Comparison of ENCODE assay signal across 13 cellular contexts in genomic region chr6:30888472-30889137, GRCh38. TPM values are rescaled to one million over a fixed set of nuclear protein-coding genes. Genes with fewer than 3 reads are reported as not detected.
DNase-seq lines count a peak whose midpoint lies in the region; ATAC-seq and TF ChIP-seq lines count a peak whose summit lies in the region.
"Had no signal": no experiment of that assay in that cellular context is flagged by ENCODE, and none has a peak within 500 bp of the region (broad histone marks: within the 10 kb centered on the region; RNA-seq: fewer than 3 reads in every experiment).

No MANE protein-coding gene starts in this region.

- H3K4me1 Mint-ChIP-seq in HFFc6 (ENCODE audit: low read depth): peaks cover 49% of the 10 kb centered on the region

- H3K36me3 ChIP-seq in A673 (ENCODE audit: insufficient read depth, low read length, poor library complexity, severe bottlenecking): peaks cover 13% of the 10 kb centered on the region

- TF ChIP-seq CTCF in A673 (conservative IDR thresholded peaks at IDR 0.05; ENCODE audit: low read depth, low read length): no peak
- TF ChIP-seq CTCF in HFFc6 (IDR thresholded peaks at IDR 0.05): no peak
- no peak for TF ChIP-seq CTCF in omental fat pad (IDR thresholded peaks at IDR 0.05)

- no peaks in the 10 kb centered on the region; the same call in none of the 2 replicates for H3K36me3 Mint-ChIP-seq in HFFc6 (ENCODE audit: low read depth)

- H3K9me3 Mint-ChIP-seq in HFFc6: no peaks in the 10 kb centered on the region

- H3K4me1 ChIP-seq in A673 (ENCODE audit: insufficient read depth, low read length, poor library complexity, severe bottlenecking): peaks cover 44% of the 10 kb centered on the region

- no TSS peak for BruUV-seq in A673 (replicated peaks; lab: Mats Ljungman, UMichigan)

- POLR2A ChIA-PET in A673 (lab: Charles Lee; ENCODE audit: low non-redundant PET): interaction anchor here (0.5 kb wide), 1 partner anchor 49 kb away, joined by 4 read pairs; no protein-coding TSS in a partner anchor

- H3K4me3 ChIP-seq in A673 (ENCODE audit: low read depth, low read length, poor library complexity, severe bottlenecking): no peak overlapping the region
- H3K4me3 ChIP-seq: lower lobe of right lung had no signal

- DNase-seq in A673 (ENCODE audit: low spot score): peak; percentile 52
- peak; percentile 56 for DNase-seq in HFFc6
- DNase-seq in dermis blood vessel endothelial cell: peak; percentile 36
- DNase-seq in midbrain (lab: John Stamatoyannopoulos, UW): peak; percentile 42
- no peak for DNase-seq in RKO (ENCODE audit: low spot score)
- DNase-seq in NOMO-1 treated with dmso at 0.1 percent for 144 hours (lab: John Stamatoyannopoulos, UW; ENCODE audit: unreplicated experiment): no peak
- DNase-seq in NAMALWA (ENCODE audit: low spot score): no peak
- DNase-seq in omental fat pad (ENCODE audit: low spot score): no peak
- DNase-seq: activated gamma-delta T cell; lower lobe of right lung; MV-4-11; NK-92 treated with Interleukin-12 subunit alpha and Interleukin-12 subunit beta, amount 100 ng/mL, for 24 hours; stimulated activated naive CD8-positive, alpha-beta T cell treated with anti-CD3 and anti-CD28 coated beads, Interleukin-15, Interleukin-2, amounts not matched to agents 100 U/mL and 50 U/mL, for 24 hours had no signal

- CTCF ChIA-PET in A673 (lab: Charles Lee): no interaction called here

- peak overlapping the region; percentile 68 for H3K27ac Mint-ChIP-seq in HFFc6

- H3K27me3 ChIP-seq in A673 (replicated peaks; ENCODE audit: insufficient read depth, low read depth, low read length, poor library complexity): no peaks in the 10 kb centered on the region

- no peaks in the 10 kb centered on the region for H3K9me3 ChIP-seq in A673 (ENCODE audit: low read depth, low read length, poor library complexity, severe bottlenecking)
- H3K9me3 ChIP-seq: lower lobe of right lung had no signal

- H3K4me3 Mint-ChIP-seq in HFFc6: peak overlapping the region; percentile 27

- no peaks in the 10 kb centered on the region for H3K27me3 Mint-ChIP-seq in HFFc6 (ENCODE audit: insufficient read depth)

- ATAC-seq in omental fat pad (ENCODE audit: low FRiP score): no peak
- ATAC-seq: lower lobe of right lung; stimulated activated naive CD8-positive, alpha-beta T cell treated with anti-CD3 and anti-CD28 coated beads, Interleukin-15, Interleukin-2, amounts not matched to agents 100 U/mL and 50 U/mL, for 24 hours had no signal

- intact Hi-C loops in A673 (cut with micrococcal nuclease; ENCODE audit: unreplicated experiment): loop anchor here (10.0 kb wide), 1 partner anchor 334 kb away; the partner anchor contains the start of genes GNL1 and PRR3

- H3K27ac ChIP-seq in A673 (ENCODE audit: low read depth, low read length, poor library complexity, severe bottlenecking): peak overlapping the region; percentile 11
- H3K27ac ChIP-seq: lower lobe of right lung had no signal

RNA-seq across cellular contexts. Expression of gene DDR1, which starts 4.3 kb away (rescaled TPM):
- total RNA-seq in A673 (2021) (48.0 and 57.9 TPM in 2 replicates), dermis blood vessel endothelial cell (8.5 and 9.1 TPM in 2 replicates), omental fat pad (10 to 100 TPM in 3 of 4 donors, 1 to 10 TPM in 1; 9.9 to 77.3 (median 48.7) TPM)
- total RNA-seq in HFFc6 (2021; fragmentation: NEBNext Ultra II Directional; extraction: Animal tissue kit (Norgen Biotek cat#: 25700)): 10 to 100 TPM; 28.0 to 42.5 (median 31.6) TPM

RNA-seq across cellular contexts. Expression of gene GTF2H4, which starts 19.4 kb away (rescaled TPM):
- total RNA-seq in A673 (2021) (42.6 and 45.9 TPM in 2 replicates), dermis blood vessel endothelial cell (16.2 and 26.4 TPM in 2 replicates), omental fat pad (10 to 100 TPM; 10.3 to 22.2 (median 14.7) TPM)
- 10 to 100 TPM; 23.9 to 27.1 (median 26.5) TPM for total RNA-seq in HFFc6 (2021; fragmentation: NEBNext Ultra II Directional; extraction: Animal tissue kit (Norgen Biotek cat#: 25700))

RNA-seq across cellular contexts. Expression of gene VARS2, which starts 25.4 kb away (rescaled TPM):
- total RNA-seq in A673 (2021) (48.4 and 53.4 TPM in 2 replicates), dermis blood vessel endothelial cell (11.7 and 20.5 TPM in 2 replicates), omental fat pad (10 to 100 TPM; 14.0 to 18.8 (median 16.6) TPM)
- total RNA-seq in HFFc6 (2021; fragmentation: NEBNext Ultra II Directional; extraction: Animal tissue kit (Norgen Biotek cat#: 25700)): 10 to 100 TPM; 15.3 to 18.4 (median 16.9) TPM

RNA-seq across cellular contexts. Expression of gene SFTA2, which starts 43.4 kb away (rescaled TPM):
- not detected in 2 replicates for total RNA-seq in A673 (2021)
- not detected for total RNA-seq in HFFc6 (2021; fragmentation: NEBNext Ultra II Directional; extraction: Animal tissue kit (Norgen Biotek cat#: 25700))
- total RNA-seq in dermis blood vessel endothelial cell: not detected in 2 replicates
- total RNA-seq in omental fat pad: not detected

RNA-seq across cellular contexts. Expression of gene MUCL3, which starts 52.2 kb away (rescaled TPM):
- total RNA-seq in A673 (2021) (not detected in 2 replicates), dermis blood vessel endothelial cell (not detected in 2 replicates), omental fat pad (under 1 TPM in 1 of 4 donors, not detected in 3; 0.19 TPM)
- not detected for total RNA-seq in HFFc6 (2021; fragmentation: NEBNext Ultra II Directional; extraction: Animal tissue kit (Norgen Biotek cat#: 25700))

Comparison
In these comparisons a context has a peak if more than half of its experiments do, and no peak if none do; other contexts are left out.
1. DNase-seq: peak in A673 (single experiment), HFFc6 (single experiment), dermis blood vessel endothelial cell (single experiment) and midbrain (single experiment); none in RKO (single experiment), NOMO-1 treated with dmso at 0.1 percent for 144 hours (single experiment), NAMALWA (single experiment) and omental fat pad (single experiment).